ENCODE assay signal across 1 cellular context in the genomic region with DNA sequence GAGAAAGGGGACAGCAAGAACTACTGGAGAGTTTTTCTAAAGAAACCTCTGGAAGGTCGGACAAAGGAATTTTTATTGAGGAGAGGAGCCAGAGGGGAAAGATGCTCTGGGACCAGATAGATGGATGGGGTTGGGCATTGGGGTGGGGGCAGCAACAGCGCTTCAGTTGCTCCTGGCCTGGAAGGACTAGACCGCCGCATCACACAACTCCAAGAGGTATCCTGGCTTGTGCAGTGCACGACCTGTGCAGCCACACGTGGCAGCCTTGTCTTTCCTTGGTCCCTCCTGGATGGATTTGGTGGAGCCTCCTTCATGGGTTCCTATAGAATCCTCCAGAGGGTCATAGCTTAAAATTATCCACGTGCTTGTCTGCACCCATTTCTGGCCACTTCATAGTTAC.
TF ChIP-seq lines count a peak whose summit lies in the region.

No MANE protein-coding gene starts in this region.

TF ChIP-seq in SK-N-SH, 30 proteins besides CTCF, POLR2A, EP300 and RAD21 (continued from another document):
- TF ChIP-seq, protein P1, sequence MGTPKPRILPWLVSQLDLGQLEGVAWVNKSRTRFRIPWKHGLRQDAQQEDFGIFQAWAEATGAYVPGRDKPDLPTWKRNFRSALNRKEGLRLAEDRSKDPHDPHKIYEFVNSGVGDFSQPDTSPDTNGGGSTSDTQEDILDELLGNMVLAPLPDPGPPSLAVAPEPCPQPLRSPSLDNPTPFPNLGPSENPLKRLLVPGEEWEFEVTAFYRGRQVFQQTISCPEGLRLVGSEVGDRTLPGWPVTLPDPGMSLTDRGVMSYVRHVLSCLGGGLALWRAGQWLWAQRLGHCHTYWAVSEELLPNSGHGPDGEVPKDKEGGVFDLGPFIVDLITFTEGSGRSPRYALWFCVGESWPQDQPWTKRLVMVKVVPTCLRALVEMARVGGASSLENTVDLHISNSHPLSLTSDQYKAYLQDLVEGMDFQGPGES (IDR thresholded peaks at IDR 0.05; ENCODE audit: low read depth, low read length) = no peak
- TF ChIP-seq TEAD4 (IDR thresholded peaks at IDR 0.05; ENCODE audit: borderline replicate concordance, insufficient read depth) = no peak
- TF ChIP-seq, protein P2, sequence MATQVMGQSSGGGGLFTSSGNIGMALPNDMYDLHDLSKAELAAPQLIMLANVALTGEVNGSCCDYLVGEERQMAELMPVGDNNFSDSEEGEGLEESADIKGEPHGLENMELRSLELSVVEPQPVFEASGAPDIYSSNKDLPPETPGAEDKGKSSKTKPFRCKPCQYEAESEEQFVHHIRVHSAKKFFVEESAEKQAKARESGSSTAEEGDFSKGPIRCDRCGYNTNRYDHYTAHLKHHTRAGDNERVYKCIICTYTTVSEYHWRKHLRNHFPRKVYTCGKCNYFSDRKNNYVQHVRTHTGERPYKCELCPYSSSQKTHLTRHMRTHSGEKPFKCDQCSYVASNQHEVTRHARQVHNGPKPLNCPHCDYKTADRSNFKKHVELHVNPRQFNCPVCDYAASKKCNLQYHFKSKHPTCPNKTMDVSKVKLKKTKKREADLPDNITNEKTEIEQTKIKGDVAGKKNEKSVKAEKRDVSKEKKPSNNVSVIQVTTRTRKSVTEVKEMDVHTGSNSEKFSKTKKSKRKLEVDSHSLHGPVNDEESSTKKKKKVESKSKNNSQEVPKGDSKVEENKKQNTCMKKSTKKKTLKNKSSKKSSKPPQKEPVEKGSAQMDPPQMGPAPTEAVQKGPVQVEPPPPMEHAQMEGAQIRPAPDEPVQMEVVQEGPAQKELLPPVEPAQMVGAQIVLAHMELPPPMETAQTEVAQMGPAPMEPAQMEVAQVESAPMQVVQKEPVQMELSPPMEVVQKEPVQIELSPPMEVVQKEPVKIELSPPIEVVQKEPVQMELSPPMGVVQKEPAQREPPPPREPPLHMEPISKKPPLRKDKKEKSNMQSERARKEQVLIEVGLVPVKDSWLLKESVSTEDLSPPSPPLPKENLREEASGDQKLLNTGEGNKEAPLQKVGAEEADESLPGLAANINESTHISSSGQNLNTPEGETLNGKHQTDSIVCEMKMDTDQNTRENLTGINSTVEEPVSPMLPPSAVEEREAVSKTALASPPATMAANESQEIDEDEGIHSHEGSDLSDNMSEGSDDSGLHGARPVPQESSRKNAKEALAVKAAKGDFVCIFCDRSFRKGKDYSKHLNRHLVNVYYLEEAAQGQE (IDR thresholded peaks at IDR 0.05; ENCODE audit: low read depth, low read length) = no peak
- no peak for TF ChIP-seq RCOR1 (IDR thresholded peaks at IDR 0.05; ENCODE audit: low read length)
- TF ChIP-seq CHD2 (IDR thresholded peaks at IDR 0.05; ENCODE audit: low read length, partially characterized antibody) = no peak
- TF ChIP-seq MEF2A (IDR thresholded peaks at IDR 0.05; ENCODE audit: borderline replicate concordance, low read depth) = no peak
